Comparison of ENCODE assay signal across 1 cellular context in the genomic region with DNA sequence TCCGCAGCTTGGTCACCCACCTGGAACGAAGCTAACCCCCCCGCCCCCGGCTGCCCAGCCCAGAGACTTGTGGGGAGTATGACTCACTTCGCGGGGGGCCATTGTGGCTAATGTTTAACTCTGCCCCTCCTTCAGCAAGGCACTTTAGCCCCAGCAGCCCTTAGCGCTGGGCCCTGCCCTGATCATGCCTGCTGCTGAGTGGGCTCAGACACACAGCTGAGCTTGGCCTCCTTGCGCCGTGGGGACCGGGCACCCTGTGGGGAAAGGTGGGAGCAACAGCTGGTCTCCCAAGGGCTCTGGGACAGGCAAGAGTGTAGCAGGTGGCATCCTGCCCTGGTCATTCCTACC.
TF ChIP-seq lines count a peak whose summit lies in the region.

No MANE protein-coding gene starts in this region.

TF ChIP-seq in GM12878, 131 proteins besides CTCF, POLR2A, EP300 and RAD21 (continued from another document and continues in another):
- TF ChIP-seq NBN (IDR thresholded peaks at IDR 0.05): 0 out of 2 replicates have a peak, but pooled peaks have one; percentile 15
- TF ChIP-seq SP1 (IDR thresholded peaks at IDR 0.05; ENCODE audit: low read depth, low read length): peak; percentile 15
- no peak for TF ChIP-seq ZBED1 (IDR thresholded peaks at IDR 0.05; ENCODE audit: borderline replicate concordance)
- TF ChIP-seq, protein P1, sequence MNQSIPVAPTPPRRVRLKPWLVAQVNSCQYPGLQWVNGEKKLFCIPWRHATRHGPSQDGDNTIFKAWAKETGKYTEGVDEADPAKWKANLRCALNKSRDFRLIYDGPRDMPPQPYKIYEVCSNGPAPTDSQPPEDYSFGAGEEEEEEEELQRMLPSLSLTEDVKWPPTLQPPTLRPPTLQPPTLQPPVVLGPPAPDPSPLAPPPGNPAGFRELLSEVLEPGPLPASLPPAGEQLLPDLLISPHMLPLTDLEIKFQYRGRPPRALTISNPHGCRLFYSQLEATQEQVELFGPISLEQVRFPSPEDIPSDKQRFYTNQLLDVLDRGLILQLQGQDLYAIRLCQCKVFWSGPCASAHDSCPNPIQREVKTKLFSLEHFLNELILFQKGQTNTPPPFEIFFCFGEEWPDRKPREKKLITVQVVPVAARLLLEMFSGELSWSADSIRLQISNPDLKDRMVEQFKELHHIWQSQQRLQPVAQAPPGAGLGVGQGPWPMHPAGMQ (IDR thresholded peaks at IDR 0.05; ENCODE audit: borderline replicate concordance): no peak
- TF ChIP-seq NR2C1 (IDR thresholded peaks at IDR 0.05): 0 out of 2 replicates have a peak, but pooled peaks have one; percentile 6
- TF ChIP-seq BCL11A (IDR thresholded peaks at IDR 0.05; ENCODE audit: low read depth, low read length): 0 out of 2 replicates have a peak, but pooled peaks have one; percentile 19
- no peak for TF ChIP-seq KLF5 (IDR thresholded peaks at IDR 0.05; ENCODE audit: partially characterized antibody)
- peak; percentile 71; the same call in 1 of the 2 replicates for TF ChIP-seq GATAD2B (conservative IDR thresholded peaks at IDR 0.05; ENCODE audit: low read depth)
- TF ChIP-seq, protein P2, sequence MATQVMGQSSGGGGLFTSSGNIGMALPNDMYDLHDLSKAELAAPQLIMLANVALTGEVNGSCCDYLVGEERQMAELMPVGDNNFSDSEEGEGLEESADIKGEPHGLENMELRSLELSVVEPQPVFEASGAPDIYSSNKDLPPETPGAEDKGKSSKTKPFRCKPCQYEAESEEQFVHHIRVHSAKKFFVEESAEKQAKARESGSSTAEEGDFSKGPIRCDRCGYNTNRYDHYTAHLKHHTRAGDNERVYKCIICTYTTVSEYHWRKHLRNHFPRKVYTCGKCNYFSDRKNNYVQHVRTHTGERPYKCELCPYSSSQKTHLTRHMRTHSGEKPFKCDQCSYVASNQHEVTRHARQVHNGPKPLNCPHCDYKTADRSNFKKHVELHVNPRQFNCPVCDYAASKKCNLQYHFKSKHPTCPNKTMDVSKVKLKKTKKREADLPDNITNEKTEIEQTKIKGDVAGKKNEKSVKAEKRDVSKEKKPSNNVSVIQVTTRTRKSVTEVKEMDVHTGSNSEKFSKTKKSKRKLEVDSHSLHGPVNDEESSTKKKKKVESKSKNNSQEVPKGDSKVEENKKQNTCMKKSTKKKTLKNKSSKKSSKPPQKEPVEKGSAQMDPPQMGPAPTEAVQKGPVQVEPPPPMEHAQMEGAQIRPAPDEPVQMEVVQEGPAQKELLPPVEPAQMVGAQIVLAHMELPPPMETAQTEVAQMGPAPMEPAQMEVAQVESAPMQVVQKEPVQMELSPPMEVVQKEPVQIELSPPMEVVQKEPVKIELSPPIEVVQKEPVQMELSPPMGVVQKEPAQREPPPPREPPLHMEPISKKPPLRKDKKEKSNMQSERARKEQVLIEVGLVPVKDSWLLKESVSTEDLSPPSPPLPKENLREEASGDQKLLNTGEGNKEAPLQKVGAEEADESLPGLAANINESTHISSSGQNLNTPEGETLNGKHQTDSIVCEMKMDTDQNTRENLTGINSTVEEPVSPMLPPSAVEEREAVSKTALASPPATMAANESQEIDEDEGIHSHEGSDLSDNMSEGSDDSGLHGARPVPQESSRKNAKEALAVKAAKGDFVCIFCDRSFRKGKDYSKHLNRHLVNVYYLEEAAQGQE (IDR thresholded peaks at IDR 0.05; ENCODE audit: low read depth, low read length): no peak
- no peak for TF ChIP-seq RELA (IDR thresholded peaks at IDR 0.05; ENCODE audit: borderline replicate concordance, partially characterized antibody)
- no peak for TF ChIP-seq ASH2L (IDR thresholded peaks at IDR 0.05; ENCODE audit: borderline replicate concordance, low read depth)
- TF ChIP-seq ZNF274 (IDR thresholded peaks at IDR 0.05; ENCODE audit: insufficient read depth, insufficient read length): no peak
- TF ChIP-seq HDAC6 (IDR thresholded peaks at IDR 0.05; ENCODE audit: unreplicated experiment): no peak
- TF ChIP-seq CHD1 (IDR thresholded peaks at IDR 0.05; ENCODE audit: low read depth, low read length): no peak
- TF ChIP-seq JUNB (IDR thresholded peaks at IDR 0.05): no peak
- no peak for TF ChIP-seq RFX5 (IDR thresholded peaks at IDR 0.05; ENCODE audit: low read depth, low read length)
- TF ChIP-seq TAF1 (IDR thresholded peaks at IDR 0.05; ENCODE audit: borderline replicate concordance, low read depth, low read length): no peak
- no peak for TF ChIP-seq KDM1A (IDR thresholded peaks at IDR 0.05; ENCODE audit: borderline replicate concordance)
- TF ChIP-seq JUND (IDR thresholded peaks at IDR 0.05; ENCODE audit: low read depth, low read length): peak; percentile 77; the same call in 1 of the 2 replicates
- TF ChIP-seq POLR2AphosphoS2 (IDR thresholded peaks at IDR 0.05; ENCODE audit: low read depth, low read length): no peak
- TF ChIP-seq, protein P3, sequence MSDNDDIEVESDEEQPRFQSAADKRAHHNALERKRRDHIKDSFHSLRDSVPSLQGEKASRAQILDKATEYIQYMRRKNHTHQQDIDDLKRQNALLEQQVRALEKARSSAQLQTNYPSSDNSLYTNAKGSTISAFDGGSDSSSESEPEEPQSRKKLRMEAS (IDR thresholded peaks at IDR 0.05; ENCODE audit: low read depth, low read length): no peak
- TF ChIP-seq, protein P4, sequence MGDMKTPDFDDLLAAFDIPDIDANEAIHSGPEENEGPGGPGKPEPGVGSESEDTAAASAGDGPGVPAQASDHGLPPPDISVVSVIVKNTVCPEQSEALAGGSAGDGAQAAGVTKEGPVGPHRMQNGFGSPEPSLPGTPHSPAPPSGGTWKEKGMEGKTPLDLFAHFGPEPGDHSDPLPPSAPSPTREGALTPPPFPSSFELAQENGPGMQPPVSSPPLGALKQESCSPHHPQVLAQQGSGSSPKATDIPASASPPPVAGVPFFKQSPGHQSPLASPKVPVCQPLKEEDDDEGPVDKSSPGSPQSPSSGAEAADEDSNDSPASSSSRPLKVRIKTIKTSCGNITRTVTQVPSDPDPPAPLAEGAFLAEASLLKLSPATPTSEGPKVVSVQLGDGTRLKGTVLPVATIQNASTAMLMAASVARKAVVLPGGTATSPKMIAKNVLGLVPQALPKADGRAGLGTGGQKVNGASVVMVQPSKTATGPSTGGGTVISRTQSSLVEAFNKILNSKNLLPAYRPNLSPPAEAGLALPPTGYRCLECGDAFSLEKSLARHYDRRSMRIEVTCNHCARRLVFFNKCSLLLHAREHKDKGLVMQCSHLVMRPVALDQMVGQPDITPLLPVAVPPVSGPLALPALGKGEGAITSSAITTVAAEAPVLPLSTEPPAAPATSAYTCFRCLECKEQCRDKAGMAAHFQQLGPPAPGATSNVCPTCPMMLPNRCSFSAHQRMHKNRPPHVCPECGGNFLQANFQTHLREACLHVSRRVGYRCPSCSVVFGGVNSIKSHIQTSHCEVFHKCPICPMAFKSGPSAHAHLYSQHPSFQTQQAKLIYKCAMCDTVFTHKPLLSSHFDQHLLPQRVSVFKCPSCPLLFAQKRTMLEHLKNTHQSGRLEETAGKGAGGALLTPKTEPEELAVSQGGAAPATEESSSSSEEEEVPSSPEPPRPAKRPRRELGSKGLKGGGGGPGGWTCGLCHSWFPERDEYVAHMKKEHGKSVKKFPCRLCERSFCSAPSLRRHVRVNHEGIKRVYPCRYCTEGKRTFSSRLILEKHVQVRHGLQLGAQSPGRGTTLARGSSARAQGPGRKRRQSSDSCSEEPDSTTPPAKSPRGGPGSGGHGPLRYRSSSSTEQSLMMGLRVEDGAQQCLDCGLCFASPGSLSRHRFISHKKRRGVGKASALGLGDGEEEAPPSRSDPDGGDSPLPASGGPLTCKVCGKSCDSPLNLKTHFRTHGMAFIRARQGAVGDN (IDR thresholded peaks at IDR 0.05): peak; percentile 91
- TF ChIP-seq, protein P5, sequence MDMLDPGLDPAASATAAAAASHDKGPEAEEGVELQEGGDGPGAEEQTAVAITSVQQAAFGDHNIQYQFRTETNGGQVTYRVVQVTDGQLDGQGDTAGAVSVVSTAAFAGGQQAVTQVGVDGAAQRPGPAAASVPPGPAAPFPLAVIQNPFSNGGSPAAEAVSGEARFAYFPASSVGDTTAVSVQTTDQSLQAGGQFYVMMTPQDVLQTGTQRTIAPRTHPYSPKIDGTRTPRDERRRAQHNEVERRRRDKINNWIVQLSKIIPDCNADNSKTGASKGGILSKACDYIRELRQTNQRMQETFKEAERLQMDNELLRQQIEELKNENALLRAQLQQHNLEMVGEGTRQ (IDR thresholded peaks at IDR 0.05; ENCODE audit: borderline replicate concordance, low read depth, low read length): no peak
- no peak for TF ChIP-seq SREBF2 (IDR thresholded peaks at IDR 0.05; ENCODE audit: low read length)
- TF ChIP-seq, protein P6, sequence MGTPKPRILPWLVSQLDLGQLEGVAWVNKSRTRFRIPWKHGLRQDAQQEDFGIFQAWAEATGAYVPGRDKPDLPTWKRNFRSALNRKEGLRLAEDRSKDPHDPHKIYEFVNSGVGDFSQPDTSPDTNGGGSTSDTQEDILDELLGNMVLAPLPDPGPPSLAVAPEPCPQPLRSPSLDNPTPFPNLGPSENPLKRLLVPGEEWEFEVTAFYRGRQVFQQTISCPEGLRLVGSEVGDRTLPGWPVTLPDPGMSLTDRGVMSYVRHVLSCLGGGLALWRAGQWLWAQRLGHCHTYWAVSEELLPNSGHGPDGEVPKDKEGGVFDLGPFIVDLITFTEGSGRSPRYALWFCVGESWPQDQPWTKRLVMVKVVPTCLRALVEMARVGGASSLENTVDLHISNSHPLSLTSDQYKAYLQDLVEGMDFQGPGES (IDR thresholded peaks at IDR 0.05): no peak
- TF ChIP-seq SMAD1 (IDR thresholded peaks at IDR 0.05; ENCODE audit: low read depth, partially characterized antibody): no peak
- no peak for TF ChIP-seq RAD51 (IDR thresholded peaks at IDR 0.05)
- peak; percentile 67 for TF ChIP-seq MTA2 (IDR thresholded peaks at IDR 0.05; ENCODE audit: low read depth)
- TF ChIP-seq SPI1 (IDR thresholded peaks at IDR 0.05; ENCODE audit: borderline replicate concordance, insufficient read depth, low read depth, low read length): no peak
- TF ChIP-seq, protein P7, sequence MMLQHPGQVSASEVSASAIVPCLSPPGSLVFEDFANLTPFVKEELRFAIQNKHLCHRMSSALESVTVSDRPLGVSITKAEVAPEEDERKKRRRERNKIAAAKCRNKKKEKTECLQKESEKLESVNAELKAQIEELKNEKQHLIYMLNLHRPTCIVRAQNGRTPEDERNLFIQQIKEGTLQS (IDR thresholded peaks at IDR 0.05; ENCODE audit: borderline replicate concordance, extremely low read depth, low read depth, low read length): no peak
- no peak for TF ChIP-seq SMC3 (IDR thresholded peaks at IDR 0.05; ENCODE audit: borderline replicate concordance, low read length)
- TF ChIP-seq TCF12 (IDR thresholded peaks at IDR 0.05; ENCODE audit: low read depth, low read length): 0 out of 2 replicates have a peak, but pooled peaks have one; percentile 12
- TF ChIP-seq NFIC (IDR thresholded peaks at IDR 0.05; ENCODE audit: low read depth, low read length): no peak
- TF ChIP-seq NR2F1 (conservative IDR thresholded peaks at IDR 0.05): peak; percentile 77
- TF ChIP-seq HDAC2 (IDR thresholded peaks at IDR 0.05): no peak
- peak; percentile 63 for TF ChIP-seq ATF7 (IDR thresholded peaks at IDR 0.05; ENCODE audit: low read depth)
- no peak for TF ChIP-seq MTA3 (IDR thresholded peaks at IDR 0.05; ENCODE audit: borderline replicate concordance, low read length)
- no peak for TF ChIP-seq SIN3A (IDR thresholded peaks at IDR 0.05; ENCODE audit: low read depth, low read length)
- no peak for TF ChIP-seq CBFB (IDR thresholded peaks at IDR 0.05; ENCODE audit: low read depth)
- 0 out of 2 replicates have a peak, but pooled peaks have one; percentile 10 for TF ChIP-seq ZSCAN29 (IDR thresholded peaks at IDR 0.05)
- no peak for TF ChIP-seq GABPA (IDR thresholded peaks at IDR 0.05; ENCODE audit: low read depth)
- TF ChIP-seq, protein P8, sequence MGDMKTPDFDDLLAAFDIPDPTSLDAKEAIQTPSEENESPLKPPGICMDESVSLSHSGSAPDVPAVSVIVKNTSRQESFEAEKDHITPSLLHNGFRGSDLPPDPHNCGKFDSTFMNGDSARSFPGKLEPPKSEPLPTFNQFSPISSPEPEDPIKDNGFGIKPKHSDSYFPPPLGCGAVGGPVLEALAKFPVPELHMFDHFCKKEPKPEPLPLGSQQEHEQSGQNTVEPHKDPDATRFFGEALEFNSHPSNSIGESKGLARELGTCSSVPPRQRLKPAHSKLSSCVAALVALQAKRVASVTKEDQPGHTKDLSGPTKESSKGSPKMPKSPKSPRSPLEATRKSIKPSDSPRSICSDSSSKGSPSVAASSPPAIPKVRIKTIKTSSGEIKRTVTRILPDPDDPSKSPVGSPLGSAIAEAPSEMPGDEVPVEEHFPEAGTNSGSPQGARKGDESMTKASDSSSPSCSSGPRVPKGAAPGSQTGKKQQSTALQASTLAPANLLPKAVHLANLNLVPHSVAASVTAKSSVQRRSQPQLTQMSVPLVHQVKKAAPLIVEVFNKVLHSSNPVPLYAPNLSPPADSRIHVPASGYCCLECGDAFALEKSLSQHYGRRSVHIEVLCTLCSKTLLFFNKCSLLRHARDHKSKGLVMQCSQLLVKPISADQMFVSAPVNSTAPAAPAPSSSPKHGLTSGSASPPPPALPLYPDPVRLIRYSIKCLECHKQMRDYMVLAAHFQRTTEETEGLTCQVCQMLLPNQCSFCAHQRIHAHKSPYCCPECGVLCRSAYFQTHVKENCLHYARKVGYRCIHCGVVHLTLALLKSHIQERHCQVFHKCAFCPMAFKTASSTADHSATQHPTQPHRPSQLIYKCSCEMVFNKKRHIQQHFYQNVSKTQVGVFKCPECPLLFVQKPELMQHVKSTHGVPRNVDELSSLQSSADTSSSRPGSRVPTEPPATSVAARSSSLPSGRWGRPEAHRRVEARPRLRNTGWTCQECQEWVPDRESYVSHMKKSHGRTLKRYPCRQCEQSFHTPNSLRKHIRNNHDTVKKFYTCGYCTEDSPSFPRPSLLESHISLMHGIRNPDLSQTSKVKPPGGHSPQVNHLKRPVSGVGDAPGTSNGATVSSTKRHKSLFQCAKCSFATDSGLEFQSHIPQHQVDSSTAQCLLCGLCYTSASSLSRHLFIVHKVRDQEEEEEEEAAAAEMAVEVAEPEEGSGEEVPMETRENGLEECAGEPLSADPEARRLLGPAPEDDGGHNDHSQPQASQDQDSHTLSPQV (IDR thresholded peaks at IDR 0.05): 0 out of 2 replicates have a peak, but pooled peaks have one; percentile 67
- TF ChIP-seq IKZF2 (IDR thresholded peaks at IDR 0.05): peak; percentile 64 to 78; a peak in 2 of 4 replicates
- TF ChIP-seq BACH1 (IDR thresholded peaks at IDR 0.05; ENCODE audit: borderline replicate concordance): no peak
- TF ChIP-seq MYB (IDR thresholded peaks at IDR 0.05; ENCODE audit: borderline replicate concordance, low read depth, low read length): no peak
- TF ChIP-seq CHD4 (IDR thresholded peaks at IDR 0.05): no peak
- TF ChIP-seq, protein P9, sequence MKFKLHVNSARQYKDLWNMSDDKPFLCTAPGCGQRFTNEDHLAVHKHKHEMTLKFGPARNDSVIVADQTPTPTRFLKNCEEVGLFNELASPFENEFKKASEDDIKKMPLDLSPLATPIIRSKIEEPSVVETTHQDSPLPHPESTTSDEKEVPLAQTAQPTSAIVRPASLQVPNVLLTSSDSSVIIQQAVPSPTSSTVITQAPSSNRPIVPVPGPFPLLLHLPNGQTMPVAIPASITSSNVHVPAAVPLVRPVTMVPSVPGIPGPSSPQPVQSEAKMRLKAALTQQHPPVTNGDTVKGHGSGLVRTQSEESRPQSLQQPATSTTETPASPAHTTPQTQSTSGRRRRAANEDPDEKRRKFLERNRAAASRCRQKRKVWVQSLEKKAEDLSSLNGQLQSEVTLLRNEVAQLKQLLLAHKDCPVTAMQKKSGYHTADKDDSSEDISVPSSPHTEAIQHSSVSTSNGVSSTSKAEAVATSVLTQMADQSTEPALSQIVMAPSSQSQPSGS (IDR thresholded peaks at IDR 0.05; ENCODE audit: low read length): no peak
- 0 out of 2 replicates have a peak, but pooled peaks have one; percentile 28 for TF ChIP-seq HDGF (IDR thresholded peaks at IDR 0.05)
- no peak for TF ChIP-seq RBBP5 (conservative IDR thresholded peaks at IDR 0.05)
- TF ChIP-seq DPF2 (IDR thresholded peaks at IDR 0.05): peak; percentile 94
- no peak for TF ChIP-seq CHD2 (IDR thresholded peaks at IDR 0.05; ENCODE audit: borderline replicate concordance, low read depth, low read length)
